In the genomic region with DNA sequence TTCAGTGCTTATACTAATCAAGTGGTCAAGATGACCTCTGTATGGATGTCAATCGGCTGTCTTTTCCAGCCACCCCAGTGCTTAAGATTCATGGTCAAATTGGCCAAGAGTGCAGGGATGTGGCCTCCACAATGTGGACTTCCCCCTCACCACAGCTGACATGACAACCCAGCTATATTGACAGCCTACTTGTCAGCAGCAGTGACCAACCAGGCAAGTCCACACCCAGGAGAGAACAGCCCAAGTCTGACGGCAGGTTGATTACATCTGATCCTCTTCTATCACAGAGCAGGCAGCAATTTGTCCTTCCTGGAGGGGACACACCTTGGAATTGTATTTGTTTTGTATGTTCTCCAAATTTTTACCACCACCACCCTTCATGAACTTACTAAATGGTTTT, we compare ENCODE assay signal across 24 cellular contexts. TPM values are rescaled to one million over a fixed set of nuclear protein-coding genes. Genes with fewer than 3 reads are reported as not detected.
"Had no signal": no experiment of that assay in that cellular context is flagged by ENCODE, and none has a peak within 500 bp of the region (broad histone marks: within the 10 kb centered on the region; RNA-seq: fewer than 3 reads in every experiment).

No MANE protein-coding gene starts in this region.

- H3K27me3 ChIP-seq: ascending aorta, esophagus squamous epithelium, hepatocyte, neural progenitor cell, suprapubic skin had no signal

- H3K27ac ChIP-seq: ascending aorta, hepatocyte, neural progenitor cell, parathyroid adenoma, suprapubic skin had no signal

- ATAC-seq: stimulated activated naive CD8-positive, alpha-beta T cell treated with anti-CD3 and anti-CD28 coated beads, Interleukin-15, Interleukin-2, amounts not matched to agents 100 U/mL and 50 U/mL, for 24 hours had no signal

- H3K36me3 ChIP-seq: neural progenitor cell had no signal

- DNase-seq: activated CD8-positive, alpha-beta memory T cell treated with anti-CD3 and anti-CD28 coated beads, Interleukin-2, amount 50 U/mL, for 4 hours; activated CD8-positive, alpha-beta T cell treated with anti-CD3 and anti-CD28 coated beads for 36 hours; activated gamma-delta T cell; activated T-cell treated with anti-CD3 and anti-CD28 coated beads, Interleukin-2, amount 50 U/mL, for 72 hours; effector CD8-positive, alpha-beta T cell; esophagus squamous epithelium; mammary epithelial cell; midbrain; naive B cell; retina; stimulated activated CD4-positive, alpha-beta T cell treated with anti-CD3 and anti-CD28 coated beads, Interleukin-2, amount 100 ng/mL, for 24 hours; stimulated activated naive CD8-positive, alpha-beta T cell treated with anti-CD3 and anti-CD28 coated beads, Interleukin-15, Interleukin-2, amounts not matched to agents 100 U/mL and 50 U/mL, for 24 hours; T1000; trophoblast cell had no signal

- H3K9me3 ChIP-seq: ascending aorta, esophagus squamous epithelium, suprapubic skin had no signal

- H3K9ac ChIP-seq: neural progenitor cell, parathyroid adenoma had no signal

- H3K4me3 ChIP-seq: ascending aorta, esophagus squamous epithelium, hepatocyte, neural progenitor cell, suprapubic skin had no signal

- H3K4me1 ChIP-seq: ascending aorta, esophagus squamous epithelium, neural progenitor cell, parathyroid adenoma, suprapubic skin had no signal

RNA-seq across cellular contexts. Expression of a gene that starts 8.2 kb away (rescaled TPM):
- total RNA-seq: activated CD4-positive, alpha-beta T cell treated with anti-CD3 and anti-CD28 coated beads, Interleukin-2, amount 10 ng/mL, durations not matched to agents 24 days and 14 days; activated CD8-positive, alpha-beta T cell treated with anti-CD3 and anti-CD28 coated beads for 36 hours; activated T-cell treated with anti-CD3 and anti-CD28 coated beads, Interleukin-2, amount 50 U/mL, for 72 hours; ascending aorta; cerebellum; endothelial cell of umbilical vein; esophagus squamous epithelium; mammary epithelial cell; T-helper 1 cell treated with Interleukin-12 subunit alpha and Interleukin-12 subunit beta and Interleukin-4 antibody, amounts not matched to agents 30 ng/mL and 1 ng/mL, for 36 hours had no signal
- polyA plus RNA-seq: adipose tissue, endothelial cell of umbilical vein, mammary epithelial cell had no signal
